ENCODE assay signal across 8 cellular contexts in genomic region chr7:154927624-154928125, GRCh38.
DNase-seq lines count a peak whose midpoint lies in the region; ATAC-seq, FAIRE-seq and TF ChIP-seq lines count a peak whose summit lies in the region.

No MANE protein-coding gene starts in this region.

- peak; percentile 72 for DNase-seq in NCI-H2171 treated with DMSO at 0.1 percent for 48 hours (lab: John Stamatoyannopoulos, UW)
- DNase-seq in WERI-Rb-1 = peak; percentile 72
- peak; percentile 86 for DNase-seq in bronchial epithelial cell (ENCODE audit: low read depth)
- peak; percentile 78 for DNase-seq in keratinocyte (ENCODE audit: low read depth, low spot score)
- peak; percentile 53 to 76 for DNase-seq in stimulated activated CD4-positive, alpha-beta T cell treated with anti-CD3 and anti-CD28 coated beads, Interleukin-15, amount 100 ng/mL, for 48 hours (ENCODE audit: low read depth in 2 of 2)

- FAIRE-seq in A204.1 (lab: Jason Lieb, UNC) (peak; percentile 99), bronchial epithelial cell (lab: Jason Lieb, UNC) (no peak), keratinocyte (lab: Jason Lieb, UNC) (no peak)

- H3K9me1 ChIP-seq in keratinocyte (ENCODE audit: control insufficient read depth, extremely low read depth, insufficient read depth, low read length) = no peaks in the 10 kb centered on the region

- H3K27ac ChIP-seq in WERI-Rb-1 = no peak overlapping the region
- H3K27ac ChIP-seq in keratinocyte (ENCODE audit: control insufficient read depth, insufficient read depth, low read length) = peak overlapping the region; percentile 66

- H3K4me3 ChIP-seq in WERI-Rb-1 (ENCODE audit: low read depth, low read length) (no peak overlapping the region), bronchial epithelial cell (ENCODE audit: low read depth, low read length) (peak overlapping the region; percentile 48), keratinocyte (ENCODE audit: control insufficient read depth in 2 of 3, extremely low read depth in 1 of 3, insufficient read depth in 2 of 3, low read depth in 1 of 3, low read length in 3 of 3) (peak overlapping the region; percentile 43 to 89 (median 72))

- dilution Hi-C loops in keratinocyte (cut with MboI; ENCODE audit: extremely low pct_ligation_motif_present, low sequenced_read_pairs) = no loop called here

- peaks cover 2% of the 10 kb centered on the region for H3K4me1 ChIP-seq in keratinocyte (ENCODE audit: control insufficient read depth, extremely low read depth, insufficient read depth, low read length)

- TF ChIP-seq CTCF in WERI-Rb-1 (IDR thresholded peaks at IDR 0.05; ENCODE audit: low read depth, low read length) (peak; percentile 41; the same call in 1 of the 2 replicates), bronchial epithelial cell (IDR thresholded peaks at IDR 0.05; ENCODE audit: insufficient read depth, low read length, severe bottlenecking) (peak; percentile 52), keratinocyte (optimal IDR thresholded peaks at IDR 0.05 in 1 of 3, IDR thresholded peaks at IDR 0.05 in 1 of 3, conservative IDR thresholded peaks at IDR 0.05 in 1 of 3; ENCODE audit: extremely low read depth in 1 of 3, insufficient read depth in 2 of 3, low read length in 3 of 3) (peak; percentile 40 to 66 (median 58))

- H3K4me2 ChIP-seq in keratinocyte (ENCODE audit: control insufficient read depth, extremely low read depth, insufficient read depth, low read depth, low read length) = peak overlapping the region; percentile 91

- no peaks in the 10 kb centered on the region for H4K20me1 ChIP-seq in keratinocyte (ENCODE audit: control insufficient read depth, extremely low read depth, insufficient read depth, low read length)

- peaks cover 18% of the 10 kb centered on the region for H3K27me3 ChIP-seq in WERI-Rb-1 (ENCODE audit: insufficient read depth, low read depth, severe bottlenecking)
- H3K27me3 ChIP-seq in bronchial epithelial cell (ENCODE audit: control insufficient read depth, insufficient read depth, low read length) = no peaks in the 10 kb centered on the region
- no peaks in the 10 kb centered on the region for H3K27me3 ChIP-seq in keratinocyte (ENCODE audit: control insufficient read depth, extremely low read depth, insufficient read depth, low read length)

- ATAC-seq in GM18511 (IDR thresholded peaks at IDR 0.05; ENCODE audit: unreplicated experiment) = peak; percentile 74
- ATAC-seq in HG03097 (IDR thresholded peaks at IDR 0.05; ENCODE audit: low FRiP score, unreplicated experiment) = peak; percentile 39

- H3K9me3 ChIP-seq in WERI-Rb-1 (ENCODE audit: severe bottlenecking) = no peaks in the 10 kb centered on the region
- H3K9me3 ChIP-seq in keratinocyte (ENCODE audit: control insufficient read depth, low read depth, low read length) = no peaks in the 10 kb centered on the region

- no peaks in the 10 kb centered on the region for H3K79me2 ChIP-seq in keratinocyte (ENCODE audit: control insufficient read depth, insufficient read depth, low read length)

- H3K36me3 ChIP-seq in WERI-Rb-1 (no peaks in the 10 kb centered on the region), bronchial epithelial cell (ENCODE audit: control insufficient read depth, insufficient read depth, low read length) (no peaks in the 10 kb centered on the region), keratinocyte (ENCODE audit: control insufficient read depth in 2 of 2, extremely low read depth in 1 of 2, insufficient read depth in 2 of 2, low read length in 2 of 2) (no peaks in the 10 kb centered on the region)

- peak overlapping the region; percentile 75 for H3K9ac ChIP-seq in keratinocyte (ENCODE audit: control insufficient read depth, extremely low read depth, insufficient read depth, low read length)

- H2AFZ ChIP-seq in keratinocyte (ENCODE audit: control insufficient read depth, low read length) = peak overlapping the region; percentile 94
